Comparison of ENCODE assay signal across 8 cellular contexts in the genomic region with DNA sequence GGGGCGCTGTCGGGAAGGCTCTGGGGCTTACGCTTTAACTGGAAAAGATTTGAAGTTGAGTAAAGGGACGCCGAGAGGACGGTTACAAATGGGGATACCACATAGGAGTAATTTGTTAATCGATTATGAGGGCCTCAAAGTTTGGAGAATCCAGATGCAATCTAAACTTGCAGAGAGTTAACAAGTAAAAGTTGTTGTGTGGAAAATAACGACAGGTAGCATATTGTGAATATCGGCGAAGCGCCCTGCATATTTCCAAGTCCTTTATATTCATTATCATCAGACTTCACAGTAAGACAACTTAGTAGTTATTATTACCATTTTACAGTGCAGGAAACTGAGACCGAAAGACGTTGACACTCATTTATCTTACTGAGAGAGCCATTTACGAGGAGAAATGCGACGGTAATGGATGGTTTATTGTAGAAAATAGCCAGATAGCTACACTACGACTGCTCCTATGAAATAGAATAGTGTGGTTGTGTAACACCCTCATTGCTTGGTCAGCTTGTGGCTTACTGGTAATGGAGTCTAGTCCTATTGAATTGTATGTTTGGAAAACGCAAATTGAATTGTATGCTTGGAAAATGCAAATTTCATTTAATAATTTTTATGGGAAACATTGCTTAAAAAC.
DNase-seq lines count a peak whose midpoint lies in the region.

No MANE protein-coding gene starts in this region.

- peak overlapping the region; percentile 59 to 94 (median 89) for H3K27ac ChIP-seq in BLaER1 treated with 17β-estradiol and CSF1 and Interleukin-3, amounts not matched to agents 10 nM and 100 nM
- peak overlapping the region; percentile 98 for H3K27ac ChIP-seq in HUES48 (ENCODE audit: low read depth, low read length)
- H3K27ac ChIP-seq in substantia nigra (ENCODE audit: low read depth, low read length, poor library complexity, severe bottlenecking), result peak overlapping the region; percentile 75

- peak overlapping the region; percentile 79 to 98 (median 90) for H3K4me2 ChIP-seq in BLaER1 treated with 17β-estradiol and CSF1 and Interleukin-3, amounts not matched to agents 10 nM and 100 nM

- peaks cover 46 to 56% (median 52%) of the 10 kb centered on the region in 10 experiments for H3K4me1 ChIP-seq in BLaER1 treated with 17β-estradiol and CSF1 and Interleukin-3, amounts not matched to agents 10 nM and 100 nM
- peaks cover 33% of the 10 kb centered on the region for H3K4me1 ChIP-seq in HUES48 (ENCODE audit: control insufficient read depth, insufficient read depth, low read length)
- peaks cover 29% of the 10 kb centered on the region for H3K4me1 ChIP-seq in adipocyte (ENCODE audit: control insufficient read depth, insufficient read depth, low read length)

- peaks cover 42 to 56% (median 49%) of the 10 kb centered on the region in 11 experiments; a peak in 21 of 22 replicates for H4K20me1 ChIP-seq in BLaER1 treated with 17β-estradiol and CSF1 and Interleukin-3, amounts not matched to agents 10 nM and 100 nM

- peak overlapping the region; percentile 72 to 94 (median 83) for H3K4me3 ChIP-seq in BLaER1 treated with 17β-estradiol and CSF1 and Interleukin-3, amounts not matched to agents 10 nM and 100 nM
- H3K4me3 ChIP-seq in HUES48 (ENCODE audit: low read depth, low read length) (peak overlapping the region; percentile 97), adipocyte (ENCODE audit: low read length) (peak overlapping the region; percentile 94)

- H3K9me3 ChIP-seq in BLaER1 treated with 17β-estradiol and CSF1 and Interleukin-3, amounts not matched to agents 10 nM and 100 nM (replicated peaks in 1 of 11), result no peaks in the 10 kb centered on the region
- H3K9me3 ChIP-seq in HUES48 (ENCODE audit: control insufficient read depth, insufficient read depth, low read length), result no peaks in the 10 kb centered on the region
- H3K9me3 ChIP-seq in adipocyte (ENCODE audit: control insufficient read depth, low read length), result no peaks in the 10 kb centered on the region

- peaks cover 0 to 21% (median 11%) of the 10 kb centered on the region in 11 experiments; a peak in 18 of 22 replicates for H3K27me3 ChIP-seq in BLaER1 treated with 17β-estradiol and CSF1 and Interleukin-3, amounts not matched to agents 10 nM and 100 nM
- H3K27me3 ChIP-seq in HUES48 (ENCODE audit: control insufficient read depth, insufficient read depth, low read length), result no peaks in the 10 kb centered on the region
- H3K27me3 ChIP-seq in adipocyte (replicated peaks; ENCODE audit: control insufficient read depth, insufficient read depth, low read length), result no peaks in the 10 kb centered on the region

- H3K36me3 ChIP-seq in BLaER1 treated with 17β-estradiol and CSF1 and Interleukin-3, amounts not matched to agents 10 nM and 100 nM, result 0 out of 22 replicates have a peak, but pooled peaks cover 0 to 2% (median 0%) of the 10 kb centered on the region in 11 experiments
- H3K36me3 ChIP-seq in HUES48 (ENCODE audit: control insufficient read depth, insufficient read depth, low read length) (no peaks in the 10 kb centered on the region), adipocyte (ENCODE audit: control insufficient read depth, insufficient read depth, low read length, severe bottlenecking) (no peaks in the 10 kb centered on the region)

- DNase-seq in adipocyte (ENCODE audit: low read depth) (peak; percentile 79), iris pigment epithelial cell (ENCODE audit: low read depth) (peak; percentile 72), substantia nigra (lab: John Stamatoyannopoulos, UW) (no peak), NCI-H1417 (lab: John Stamatoyannopoulos, UW) (no peak), anterior cingulate cortex (lab: John Stamatoyannopoulos, UW) (no peak)
- no peak for DNase-seq in activated CD8-positive, alpha-beta memory T cell treated with anti-CD3 and anti-CD28 coated beads, Interleukin-2, amount 50 U/mL, for 4 hours

- H3K9ac ChIP-seq in BLaER1 treated with 17β-estradiol and CSF1 and Interleukin-3, amounts not matched to agents 10 nM and 100 nM, result peak overlapping the region; percentile 87 to 97 (median 91)
- peak overlapping the region; percentile 92 for H3K9ac ChIP-seq in HUES48 (ENCODE audit: low read depth, low read length)
- H3K9ac ChIP-seq in adipocyte (ENCODE audit: low read length), result peak overlapping the region; percentile 93

Comparison
In these comparisons a context has a peak if more than half of its experiments do, and no peak if none do; other contexts are left out.
1. DNase-seq: peak in adipocyte (single experiment) and iris pigment epithelial cell (single experiment); none in substantia nigra (0 of 49), activated CD8-positive, alpha-beta memory T cell treated with anti-CD3 and anti-CD28 coated beads, Interleukin-2, amount 50 U/mL, for 4 hours (single experiment), NCI-H1417 (0 of 3) and anterior cingulate cortex (0 of 58).
2. Peak in every context shown above with its lines, with median percentiles within 50 percentile points of each other: H3K27ac ChIP-seq, H3K4me3 ChIP-seq and H3K9ac ChIP-seq.